33 cellular contexts compared by ENCODE assay signal in the genomic region with DNA sequence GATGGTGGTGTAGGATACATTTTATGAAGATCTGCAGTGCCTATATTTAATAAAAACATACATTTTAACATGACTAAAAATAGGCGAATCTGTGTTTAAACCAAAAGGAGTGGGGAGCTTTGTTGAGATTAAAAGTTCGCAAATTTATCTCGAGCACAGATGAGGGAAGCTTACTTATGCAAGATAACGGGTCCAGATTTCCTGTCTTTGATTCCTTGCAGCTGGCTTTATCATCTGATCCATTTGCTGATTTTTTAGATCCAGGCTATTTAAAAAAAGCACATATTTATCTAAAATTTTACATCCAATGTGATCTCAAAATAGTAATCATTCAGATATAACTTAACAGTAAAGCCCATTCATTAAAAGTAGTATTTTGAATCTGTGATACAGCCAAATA.
"Had no signal": no experiment of that assay in that cellular context is flagged by ENCODE, and none has a peak within 500 bp of the region (broad histone marks: within the 10 kb centered on the region; RNA-seq: fewer than 3 reads in every experiment).

No MANE protein-coding gene starts in this region.

- H3K27me3 Mint-ChIP-seq: activated B cell treated with CpG ODN at 0.5 μM for 24 hours; activated CD4-positive, alpha-beta memory T cell treated with anti-CD3 and anti-CD28 coated beads for 36 hours; activated CD4-positive, alpha-beta T cell treated with anti-CD3 and anti-CD28 coated beads, Interleukin-2, amount 10 ng/mL, durations not matched to agents 24 days and 14 days; activated CD8-positive, alpha-beta memory T cell treated with anti-CD3 and anti-CD28 coated beads, Interleukin-2, amount 10 ng/mL, durations not matched to agents 7 days and 5 days; activated naive CD4-positive, alpha-beta T cell treated with anti-CD3 and anti-CD28 coated beads, Interleukin-2, amount 10 ng/mL, durations not matched to agents 7 days and 5 days; activated naive CD8-positive, alpha-beta T cell treated with anti-CD3 and anti-CD28 coated beads, Interleukin-2, amount 10 ng/mL, durations not matched to agents 7 days and 5 days; brain; dendritic cell treated with granulocyte-macrophage colony-stimulating factor and Interleukin-4, amounts not matched to agents 40 ng/mL and 50 ng/mL, for 4 days; T-cell had no signal

- H3K27ac Mint-ChIP-seq: activated B cell treated with CpG ODN at 0.5 μM for 24 hours; activated CD4-positive, alpha-beta memory T cell treated with anti-CD3 and anti-CD28 coated beads for 36 hours; activated CD4-positive, alpha-beta T cell treated with anti-CD3 and anti-CD28 coated beads, Interleukin-2, amount 10 ng/mL, durations not matched to agents 24 days and 14 days; activated CD8-positive, alpha-beta memory T cell treated with anti-CD3 and anti-CD28 coated beads, Interleukin-2, amount 10 ng/mL, durations not matched to agents 7 days and 5 days; activated CD8-positive, alpha-beta T cell treated with anti-CD3 and anti-CD28 coated beads, Interleukin-2, amount 10 ng/mL, durations not matched to agents 7 days and 5 days; activated naive CD4-positive, alpha-beta T cell treated with anti-CD3 and anti-CD28 coated beads, Interleukin-2, amount 10 ng/mL, durations not matched to agents 7 days and 5 days; activated naive CD8-positive, alpha-beta T cell treated with anti-CD3 and anti-CD28 coated beads, Interleukin-2, amount 10 ng/mL, durations not matched to agents 7 days and 5 days; activated T-helper 1 cell treated with anti-CD3 and anti-CD28 coated beads, Interleukin-12 subunit alpha, Interleukin-12 subunit beta, Interleukin-2, Interleukin-4 antibody, amounts not matched to agents 30 ng/mL and 10 ng/mL and 1 ng/mL, durations not matched to agents 14 hours and 24 hours and 36 hours; brain; dendritic cell treated with granulocyte-macrophage colony-stimulating factor and Interleukin-4, amounts not matched to agents 40 ng/mL and 50 ng/mL, for 4 days; T-cell; T-helper 1 cell treated with Interleukin-12 subunit alpha and Interleukin-12 subunit beta and Interleukin-4 antibody, amounts not matched to agents 30 μg/mL and 1 μg/mL, for 36 hours; T-helper 2 cell treated with Interferon-gamma antibody and Interleukin-4, amounts not matched to agents 5 μg/mL and 100 μg/mL, for 36 hours had no signal

- H3K4me3 ChIP-seq: ascending aorta, breast epithelium, cardiac muscle cell, coronary artery, gastroesophageal sphincter, heart right ventricle had no signal

- DNase-seq: activated B cell treated with CpG ODN at 0.5 μM for 24 hours; activated CD4-positive, alpha-beta memory T cell treated with anti-CD3 and anti-CD28 coated beads for 36 hours; activated CD4-positive, alpha-beta T cell treated with anti-CD3 and anti-CD28 coated beads, Interleukin-2, amount 10 ng/mL, durations not matched to agents 24 days and 14 days; activated CD8-positive, alpha-beta memory T cell treated with anti-CD3 and anti-CD28 coated beads, Interleukin-2, amount 10 ng/mL, durations not matched to agents 7 days and 5 days; activated CD8-positive, alpha-beta memory T cell treated with anti-CD3 and anti-CD28 coated beads, Interleukin-2, amount 50 U/mL, for 4 hours; activated CD8-positive, alpha-beta T cell treated with anti-CD3 and anti-CD28 coated beads, Interleukin-2, amount 10 ng/mL, durations not matched to agents 7 days and 5 days; activated gamma-delta T cell; activated naive CD4-positive, alpha-beta T cell; activated naive CD4-positive, alpha-beta T cell treated with anti-CD3 and anti-CD28 coated beads, Interleukin-2, amount 10 ng/mL, durations not matched to agents 7 days and 5 days; activated naive CD8-positive, alpha-beta T cell treated with anti-CD3 and anti-CD28 coated beads, Interleukin-2, amount 10 ng/mL, durations not matched to agents 7 days and 5 days; activated T-cell treated with anti-CD3 and anti-CD28 coated beads, Interleukin-2, amount 50 U/mL, for 1 hour; activated T-cell treated with anti-CD3 and anti-CD28 coated beads, Interleukin-2, amount 50 U/mL, for 48 hours; central memory CD4-positive, alpha-beta T cell; effector CD8-positive, alpha-beta T cell; foreskin melanocyte; heart right ventricle; hippocampal formation; T-cell; T1000; WERI-Rb-1 had no signal

- H3K4me3 Mint-ChIP-seq: activated B cell treated with CpG ODN at 0.5 μM for 24 hours; activated CD4-positive, alpha-beta memory T cell treated with anti-CD3 and anti-CD28 coated beads for 36 hours; activated CD4-positive, alpha-beta T cell treated with anti-CD3 and anti-CD28 coated beads, Interleukin-2, amount 10 ng/mL, durations not matched to agents 24 days and 14 days; activated CD8-positive, alpha-beta memory T cell treated with anti-CD3 and anti-CD28 coated beads, Interleukin-2, amount 10 ng/mL, durations not matched to agents 7 days and 5 days; activated CD8-positive, alpha-beta T cell treated with anti-CD3 and anti-CD28 coated beads, Interleukin-2, amount 10 ng/mL, durations not matched to agents 7 days and 5 days; activated naive CD4-positive, alpha-beta T cell treated with anti-CD3 and anti-CD28 coated beads, Interleukin-2, amount 10 ng/mL, durations not matched to agents 7 days and 5 days; activated naive CD8-positive, alpha-beta T cell treated with anti-CD3 and anti-CD28 coated beads, Interleukin-2, amount 10 ng/mL, durations not matched to agents 7 days and 5 days; activated T-helper 1 cell treated with anti-CD3 and anti-CD28 coated beads, Interleukin-12 subunit alpha, Interleukin-12 subunit beta, Interleukin-2, Interleukin-4 antibody, amounts not matched to agents 30 ng/mL and 10 ng/mL and 1 ng/mL, durations not matched to agents 14 hours and 24 hours and 36 hours; brain; dendritic cell treated with granulocyte-macrophage colony-stimulating factor and Interleukin-4, amounts not matched to agents 40 ng/mL and 50 ng/mL, for 4 days; T-cell; T-helper 1 cell treated with Interleukin-12 subunit alpha and Interleukin-12 subunit beta and Interleukin-4 antibody, amounts not matched to agents 30 μg/mL and 1 μg/mL, for 36 hours; T-helper 2 cell treated with Interferon-gamma antibody and Interleukin-4, amounts not matched to agents 5 μg/mL and 100 μg/mL, for 36 hours had no signal

- H3K9me3 Mint-ChIP-seq: activated B cell treated with CpG ODN at 0.5 μM for 24 hours; activated CD4-positive, alpha-beta memory T cell treated with anti-CD3 and anti-CD28 coated beads for 36 hours; activated CD4-positive, alpha-beta T cell treated with anti-CD3 and anti-CD28 coated beads, Interleukin-2, amount 10 ng/mL, durations not matched to agents 24 days and 14 days; activated naive CD4-positive, alpha-beta T cell treated with anti-CD3 and anti-CD28 coated beads, Interleukin-2, amount 10 ng/mL, durations not matched to agents 7 days and 5 days; activated naive CD8-positive, alpha-beta T cell treated with anti-CD3 and anti-CD28 coated beads, Interleukin-2, amount 10 ng/mL, durations not matched to agents 7 days and 5 days; activated T-helper 1 cell treated with anti-CD3 and anti-CD28 coated beads, Interleukin-12 subunit alpha, Interleukin-12 subunit beta, Interleukin-2, Interleukin-4 antibody, amounts not matched to agents 30 ng/mL and 10 ng/mL and 1 ng/mL, durations not matched to agents 14 hours and 24 hours and 36 hours; brain; dendritic cell treated with granulocyte-macrophage colony-stimulating factor and Interleukin-4, amounts not matched to agents 40 ng/mL and 50 ng/mL, for 4 days; T-cell; T-helper 1 cell treated with Interleukin-12 subunit alpha and Interleukin-12 subunit beta and Interleukin-4 antibody, amounts not matched to agents 30 μg/mL and 1 μg/mL, for 36 hours; T-helper 2 cell treated with Interferon-gamma antibody and Interleukin-4, amounts not matched to agents 5 μg/mL and 100 μg/mL, for 36 hours had no signal

- H3K4me1 Mint-ChIP-seq: activated CD8-positive, alpha-beta memory T cell treated with anti-CD3 and anti-CD28 coated beads, Interleukin-2, amount 10 ng/mL, durations not matched to agents 7 days and 5 days; activated naive CD4-positive, alpha-beta T cell treated with anti-CD3 and anti-CD28 coated beads, Interleukin-2, amount 10 ng/mL, durations not matched to agents 7 days and 5 days; brain had no signal

- H3K9me3 ChIP-seq: ascending aorta, breast epithelium, gastroesophageal sphincter, heart right ventricle had no signal

- ATAC-seq: activated CD4-positive, CD25-positive, alpha-beta regulatory T cell treated with anti-CD3 and anti-CD28 coated beads, Interleukin-2, amount 50 U/mL, for 24 hours; activated CD8-positive, alpha-beta memory T cell treated with anti-CD3 and anti-CD28 coated beads, Interleukin-2, amount 10 ng/mL, durations not matched to agents 7 days and 5 days; activated CD8-positive, alpha-beta T cell treated with anti-CD3 and anti-CD28 coated beads, Interleukin-2, amount 10 ng/mL, durations not matched to agents 7 days and 5 days; activated naive CD4-positive, alpha-beta T cell treated with anti-CD3 and anti-CD28 coated beads, Interleukin-2, amount 50 U/mL, for 72 hours; esophagus mucosa; gastroesophageal sphincter; heart right ventricle; T-cell had no signal
